12 cellular contexts compared by ENCODE assay signal in genomic region chr10:84341538-84341856, GRCh38.
DNase-seq lines count a peak whose midpoint lies in the region; ATAC-seq lines count a peak whose summit lies in the region.
"Had no signal": no experiment of that assay in that cellular context is flagged by ENCODE, and none has a peak within 500 bp of the region (broad histone marks: within the 10 kb centered on the region; RNA-seq: fewer than 3 reads in every experiment).

No MANE protein-coding gene starts in this region.

- peaks cover 1% of the 10 kb centered on the region for H3K9me3 Mint-ChIP-seq in activated naive CD4-positive, alpha-beta T cell treated with anti-CD3 and anti-CD28 coated beads, Interleukin-2, amount 10 ng/mL, durations not matched to agents 7 days and 5 days
- no peaks in the 10 kb centered on the region for H3K9me3 Mint-ChIP-seq in central memory CD8-positive, alpha-beta T cell
- H3K9me3 Mint-ChIP-seq: activated B cell treated with CpG ODN at 0.5 μM for 24 hours; activated T-helper 2 cell treated with anti-CD3 and anti-CD28 coated beads, Interferon-gamma antibody, Interleukin-2, Interleukin-4, amounts not matched to agents 10 μg/mL and 5 μg/mL and 100 μg/mL, durations not matched to agents 14 hours and 24 hours and 36 hours had no signal

- H3K4me3 Mint-ChIP-seq in activated naive CD4-positive, alpha-beta T cell treated with anti-CD3 and anti-CD28 coated beads, Interleukin-2, amount 10 ng/mL, durations not matched to agents 7 days and 5 days: no peak overlapping the region
- peak overlapping the region; percentile 62 for H3K4me3 Mint-ChIP-seq in central memory CD8-positive, alpha-beta T cell
- H3K4me3 Mint-ChIP-seq: activated B cell treated with CpG ODN at 0.5 μM for 24 hours had no signal

- CTCF ChIA-PET in activated naive CD4-positive, alpha-beta T cell treated with anti-CD3 and anti-CD28 coated beads, Interleukin-2, amount 10 ng/mL, durations not matched to agents 7 days and 5 days (lab: Charles Lee): interaction anchor here (0.9 to 3.0 kb wide), 11 partner anchors 7 to 198 kb away, joined by 3 to 27 read pairs (median 5); partner anchors contain the start of gene CCSER2

- DNase-seq in activated naive CD4-positive, alpha-beta T cell treated with anti-CD3 and anti-CD28 coated beads, Interleukin-2, amount 10 ng/mL, durations not matched to agents 7 days and 5 days: peak; percentile 24
- DNase-seq in activated naive CD4-positive, alpha-beta T cell treated with Interleukin-2 at 50 U/mL for 16 hours: no peak
- DNase-seq in NCI-H146 treated with DMSO at 0.1 percent for 48 hours (lab: John Stamatoyannopoulos, UW; ENCODE audit: unreplicated experiment) (peak; percentile 19), CD1c-positive myeloid dendritic cell (ENCODE audit: extremely low spot score) (no peak)
- DNase-seq in central memory CD8-positive, alpha-beta T cell (ENCODE audit: low spot score in 2 of 2): no peak
- peak; percentile 32 for DNase-seq in stimulated activated naive CD8-positive, alpha-beta T cell treated with anti-CD3 and anti-CD28 coated beads, Interleukin-15, Interleukin-2, amounts not matched to agents 100 U/mL and 50 U/mL, for 24 hours
- DNase-seq: activated B cell treated with CpG ODN at 0.5 μM for 24 hours; NCI-H2029; NK-92 treated with Interleukin-12 subunit alpha and Interleukin-12 subunit beta, amount 100 ng/mL, for 24 hours had no signal

- no peaks in the 10 kb centered on the region for H3K27me3 Mint-ChIP-seq in activated naive CD4-positive, alpha-beta T cell treated with anti-CD3 and anti-CD28 coated beads, Interleukin-2, amount 10 ng/mL, durations not matched to agents 7 days and 5 days
- H3K27me3 Mint-ChIP-seq in central memory CD8-positive, alpha-beta T cell: no peaks in the 10 kb centered on the region
- H3K27me3 Mint-ChIP-seq: activated B cell treated with CpG ODN at 0.5 μM for 24 hours had no signal

- ATAC-seq in central memory CD8-positive, alpha-beta T cell (replicated peaks; ENCODE audit: extremely low read depth, poor library complexity, severe bottlenecking): no peak
- peak; percentile 30 for ATAC-seq in stimulated activated naive CD8-positive, alpha-beta T cell treated with anti-CD3 and anti-CD28 coated beads, Interleukin-15, Interleukin-2, amounts not matched to agents 100 U/mL and 50 U/mL, for 24 hours
- ATAC-seq in HG03460 (IDR thresholded peaks at IDR 0.05; ENCODE audit: unreplicated experiment) (no peak), HG02610 (IDR thresholded peaks at IDR 0.05; ENCODE audit: unreplicated experiment) (no peak)

- H3K27ac Mint-ChIP-seq in activated naive CD4-positive, alpha-beta T cell treated with anti-CD3 and anti-CD28 coated beads, Interleukin-2, amount 10 ng/mL, durations not matched to agents 7 days and 5 days: peak overlapping the region; percentile 30
- peak overlapping the region; percentile 92 for H3K27ac Mint-ChIP-seq in central memory CD8-positive, alpha-beta T cell (ENCODE audit: low read depth)
- H3K27ac Mint-ChIP-seq: activated B cell treated with CpG ODN at 0.5 μM for 24 hours; activated T-helper 2 cell treated with anti-CD3 and anti-CD28 coated beads, Interferon-gamma antibody, Interleukin-2, Interleukin-4, amounts not matched to agents 10 μg/mL and 5 μg/mL and 100 μg/mL, durations not matched to agents 14 hours and 24 hours and 36 hours had no signal

- H3K36me3 Mint-ChIP-seq in activated naive CD4-positive, alpha-beta T cell treated with anti-CD3 and anti-CD28 coated beads, Interleukin-2, amount 10 ng/mL, durations not matched to agents 7 days and 5 days: peaks cover 41% of the 10 kb centered on the region
- peaks cover 15% of the 10 kb centered on the region for H3K36me3 Mint-ChIP-seq in central memory CD8-positive, alpha-beta T cell (ENCODE audit: insufficient read depth)

- H3K4me1 Mint-ChIP-seq in activated naive CD4-positive, alpha-beta T cell treated with anti-CD3 and anti-CD28 coated beads, Interleukin-2, amount 10 ng/mL, durations not matched to agents 7 days and 5 days: peaks cover 58% of the 10 kb centered on the region
- H3K4me1 Mint-ChIP-seq in central memory CD8-positive, alpha-beta T cell: peaks cover 60% of the 10 kb centered on the region

Comparison
In these comparisons a context has a peak if more than half of its experiments do, and no peak if none do; other contexts are left out.
1. DNase-seq: peak in activated naive CD4-positive, alpha-beta T cell treated with anti-CD3 and anti-CD28 coated beads, Interleukin-2, amount 10 ng/mL, durations not matched to agents 7 days and 5 days (single experiment), NCI-H146 treated with DMSO at 0.1 percent for 48 hours (single experiment) and stimulated activated naive CD8-positive, alpha-beta T cell treated with anti-CD3 and anti-CD28 coated beads, Interleukin-15, Interleukin-2, amounts not matched to agents 100 U/mL and 50 U/mL, for 24 hours (single experiment); none in activated naive CD4-positive, alpha-beta T cell treated with Interleukin-2 at 50 U/mL for 16 hours (single experiment), central memory CD8-positive, alpha-beta T cell (0 of 2) and CD1c-positive myeloid dendritic cell (single experiment).